ENCODE assay signal across 8 cellular contexts in genomic region chr4:53012738-53013137, GRCh38.
DNase-seq lines count a peak whose midpoint lies in the region; ATAC-seq, FAIRE-seq and TF ChIP-seq lines count a peak whose summit lies in the region.

No MANE protein-coding gene starts in this region.

- peak overlapping the region; percentile 54 for H3K27ac ChIP-seq in A673 (ENCODE audit: low read depth, low read length, poor library complexity, severe bottlenecking)

- H3K4me3 ChIP-seq in A673 (ENCODE audit: low read depth, low read length, poor library complexity, severe bottlenecking), result no peak overlapping the region
- H3K4me3 ChIP-seq in choroid plexus epithelial cell (ENCODE audit: low read depth, low read length), result no peak overlapping the region

- H3K36me3 ChIP-seq in A673 (ENCODE audit: insufficient read depth, low read length, poor library complexity, severe bottlenecking), result no peaks in the 10 kb centered on the region

- no peak for TF ChIP-seq CTCF in A673 (conservative IDR thresholded peaks at IDR 0.05; ENCODE audit: low read depth, low read length)
- TF ChIP-seq CTCF in choroid plexus epithelial cell (conservative IDR thresholded peaks at IDR 0.05; ENCODE audit: low read depth, low read length), result no peak
- TF ChIP-seq CTCF in GM10248 (IDR thresholded peaks at IDR 0.05; ENCODE audit: control extremely low read depth, extremely low read depth, low read depth, missing control alignments), result no peak

- intact Hi-C loops in A673 (cut with micrococcal nuclease; ENCODE audit: unreplicated experiment), result loop anchor here (10.0 kb wide), 2 partner anchors 302 to 922 kb away; no protein-coding TSS in a partner anchor

- CTCF ChIA-PET in A673 (lab: Charles Lee) (interaction anchor here (0.8 kb wide), 1 partner anchor 1220 kb away, joined by 3 read pairs; no protein-coding TSS in a partner anchor), GM10248 (lab: Yijun Ruan, JAX) (interaction anchor here (0.9 to 5.1 kb wide), 5 partner anchors 11 to 1221 kb away, joined by 3 to 35 read pairs (median 6); no protein-coding TSS in a partner anchor)

- POLR2A ChIA-PET in A673 (lab: Charles Lee; ENCODE audit: low non-redundant PET), result no interaction called here
- POLR2A ChIA-PET in GM10248 (lab: Yijun Ruan, JAX), result interaction anchor here (0.9 kb wide), 1 partner anchor 301 kb away, joined by 3 read pairs; no protein-coding TSS in a partner anchor

- BruUV-seq in A673 (replicated peaks; lab: Mats Ljungman, UMichigan), result no TSS peak

- H3K4me1 ChIP-seq in A673 (ENCODE audit: insufficient read depth, low read length, poor library complexity, severe bottlenecking), result peaks cover 27% of the 10 kb centered on the region

- no peaks in the 10 kb centered on the region for H3K9me3 ChIP-seq in A673 (ENCODE audit: low read depth, low read length, poor library complexity, severe bottlenecking)

- FAIRE-seq in GM19239 (lab: Jason Lieb, UNC), result peak; percentile 42

- peak; percentile 49 for DNase-seq in A673 (ENCODE audit: low spot score)
- DNase-seq in GM19239 (ENCODE audit: insufficient read length, low spot score), result no peak
- peak; percentile 58 for DNase-seq in choroid plexus epithelial cell (ENCODE audit: low read depth)
- no peak for DNase-seq in NCI-H146 (lab: John Stamatoyannopoulos, UW)
- no peak for DNase-seq in iPS-NIHi7 (ENCODE audit: extremely low spot score)
- DNase-seq in cerebellar nuclear complex (lab: John Stamatoyannopoulos, UW), result no peak
- no peak for DNase-seq in GM10248 (ENCODE audit: extremely low spot score)

- H3K27me3 ChIP-seq in A673 (replicated peaks; ENCODE audit: insufficient read depth, low read depth, low read length, poor library complexity), result no peaks in the 10 kb centered on the region

- ATAC-seq in HG03469 (IDR thresholded peaks at IDR 0.05; ENCODE audit: unreplicated experiment), result peak; percentile 68

Comparison
In these comparisons a context has a peak if more than half of its experiments do, and no peak if none do; other contexts are left out.
1. DNase-seq: peak in A673 (single experiment) and choroid plexus epithelial cell (single experiment); none in GM19239 (single experiment), NCI-H146 (single experiment), iPS-NIHi7 (single experiment), cerebellar nuclear complex (0 of 2) and GM10248 (single experiment).